16 cellular contexts compared by ENCODE assay signal in genomic region chr12:127588224-127588623, GRCh38.
A peak's percentile ranks its signal among the peaks of the same experiment; 100 is the strongest.
DNase-seq lines count a peak whose midpoint lies in the region; ATAC-seq and TF ChIP-seq lines count a peak whose summit lies in the region.
"Had no signal": no experiment of that assay in that cellular context is flagged by ENCODE, and none has a peak within 500 bp of the region (broad histone marks: within the 10 kb centered on the region; RNA-seq: fewer than 3 reads in every experiment).

No MANE protein-coding gene starts in this region.

- H3K36me3 ChIP-seq in colonic mucosa (no peaks in the 10 kb centered on the region), neural progenitor cell (no peaks in the 10 kb centered on the region)
- H3K36me3 ChIP-seq in CD4-positive, alpha-beta memory T cell (ENCODE audit: insufficient read depth, low read length) = no peaks in the 10 kb centered on the region

- ATAC-seq in T-helper 17 cell = no peak
- ATAC-seq: HCT116; naive thymus-derived CD4-positive, alpha-beta T cell had no signal

- no peak overlapping the region for H3K9ac ChIP-seq in colonic mucosa (ENCODE audit: low read depth in 2 of 2, low read length in 2 of 2)
- H3K9ac ChIP-seq in neural progenitor cell = no peak overlapping the region

- peak; percentile 59 for DNase-seq in AG20443 (ENCODE audit: low spot score)
- peak; percentile 20 for DNase-seq in LHCN-M2 (ENCODE audit: low read depth)
- peak; percentile 19 for DNase-seq in colonic mucosa
- peak; percentile 38 for DNase-seq in neural progenitor cell (ENCODE audit: low spot score)
- DNase-seq in hypothalamus (lab: John Stamatoyannopoulos, UW) = no peak
- no peak for DNase-seq in T-helper 17 cell
- no peak for DNase-seq in effector CD8-positive, alpha-beta T cell (lab: John Stamatoyannopoulos, UW)
- no peak for DNase-seq in CD4-positive, alpha-beta memory T cell
- DNase-seq: activated CD4-positive, CD25-positive, alpha-beta regulatory T cell treated with anti-CD3 and anti-CD28 coated beads, Interleukin-2, amount 50 U/mL, for 72 hours; activated T-cell treated with anti-CD3 and anti-CD28 coated beads, Interleukin-2, amount 50 U/mL, for 24 hours; CD4-positive, alpha-beta T cell; naive thymus-derived CD4-positive, alpha-beta T cell; NCI-H226; stimulated activated CD4-positive, alpha-beta T cell treated with anti-CD3 and anti-CD28 coated beads, Interleukin-4, amount 100 ng/mL, for 4 hours; stimulated activated naive CD4-positive, alpha-beta T cell had no signal

- intact Hi-C loops in colonic mucosa (cut with DNase I) = no loop called here
- intact Hi-C loops in CD4-positive, alpha-beta memory T cell (cut with micrococcal nuclease) = no loop called here

- H3K4me1 ChIP-seq in colonic mucosa = no peaks in the 10 kb centered on the region
- H3K4me1 ChIP-seq in neural progenitor cell = peaks cover 22% of the 10 kb centered on the region
- no peaks in the 10 kb centered on the region for H3K4me1 ChIP-seq in CD4-positive, alpha-beta memory T cell (ENCODE audit: insufficient read depth, low read length)

- H3K36me3 Mint-ChIP-seq in neural progenitor cell (no peaks in the 10 kb centered on the region), T-helper 17 cell (ENCODE audit: low read depth) (no peaks in the 10 kb centered on the region)
- H3K36me3 Mint-ChIP-seq in CD4-positive, alpha-beta memory T cell = no peaks in the 10 kb centered on the region
- H3K36me3 Mint-ChIP-seq: naive thymus-derived CD4-positive, alpha-beta T cell had no signal

- no peak overlapping the region for H3K27ac ChIP-seq in colonic mucosa
- no peak overlapping the region for H3K27ac ChIP-seq in neural progenitor cell
- H3K27ac ChIP-seq in CD4-positive, alpha-beta memory T cell (ENCODE audit: low read depth, low read length) = no peak overlapping the region

- POLR2A ChIA-PET in CD4-positive, alpha-beta memory T cell (lab: Charles Lee; ENCODE audit: partially characterized antibody) = no interaction called here

- H4K20me1 ChIP-seq in neural progenitor cell (ENCODE audit: low read depth) = no peaks in the 10 kb centered on the region

- no peak for TF ChIP-seq CTCF in colonic mucosa (IDR thresholded peaks at IDR 0.05)
- no peak for TF ChIP-seq CTCF in neural progenitor cell (IDR thresholded peaks at IDR 0.05)

- H3K9me3 ChIP-seq in colonic mucosa = no peaks in the 10 kb centered on the region
- no peaks in the 10 kb centered on the region for H3K9me3 ChIP-seq in neural progenitor cell (ENCODE audit: low read depth)
- H3K9me3 ChIP-seq in T-helper 17 cell (ENCODE audit: control insufficient read depth, low read length, poor library complexity, severe bottlenecking) = no peaks in the 10 kb centered on the region
- H3K9me3 ChIP-seq in CD4-positive, alpha-beta memory T cell (ENCODE audit: control insufficient read depth in 1 of 2, low read length in 2 of 2) = no peaks in the 10 kb centered on the region

- peaks cover 16% of the 10 kb centered on the region for H3K4me1 Mint-ChIP-seq in neural progenitor cell
- no peaks in the 10 kb centered on the region for H3K4me1 Mint-ChIP-seq in T-helper 17 cell
- no peaks in the 10 kb centered on the region for H3K4me1 Mint-ChIP-seq in CD4-positive, alpha-beta memory T cell
- H3K4me1 Mint-ChIP-seq: naive thymus-derived CD4-positive, alpha-beta T cell had no signal

- H3K4me3 Mint-ChIP-seq in neural progenitor cell (no peak overlapping the region), T-helper 17 cell (no peak overlapping the region)
- H3K4me3 Mint-ChIP-seq in CD4-positive, alpha-beta memory T cell = no peak overlapping the region
- H3K4me3 Mint-ChIP-seq: activated T-cell treated with anti-CD3 and anti-CD28 coated beads, Interleukin-2, amount 50 U/mL, for 24 hours; CD4-positive, alpha-beta T cell; naive thymus-derived CD4-positive, alpha-beta T cell had no signal

- no peaks in the 10 kb centered on the region for H3K79me2 ChIP-seq in neural progenitor cell (ENCODE audit: low read depth)

- H3K4me3 ChIP-seq in colonic mucosa = no peak overlapping the region
- no peak overlapping the region for H3K4me3 ChIP-seq in neural progenitor cell
- H3K4me3 ChIP-seq in CD4-positive, alpha-beta memory T cell (ENCODE audit: low read length in 2 of 2) = no peak overlapping the region

- CTCF ChIA-PET in CD4-positive, alpha-beta memory T cell (lab: Charles Lee; ENCODE audit: partially characterized antibody) = no interaction called here

- no peak overlapping the region for H2AFZ ChIP-seq in neural progenitor cell (replicated peaks)

- no peaks in the 10 kb centered on the region for H3K27me3 ChIP-seq in colonic mucosa
- H3K27me3 ChIP-seq in neural progenitor cell = no peaks in the 10 kb centered on the region
- H3K27me3 ChIP-seq in CD4-positive, alpha-beta memory T cell (ENCODE audit: insufficient read depth, low read length) = no peaks in the 10 kb centered on the region

- no peak overlapping the region for H3K4me2 ChIP-seq in neural progenitor cell

- no peak overlapping the region for H3K27ac Mint-ChIP-seq in neural progenitor cell
- no peak overlapping the region for H3K27ac Mint-ChIP-seq in T-helper 17 cell
- no peak overlapping the region for H3K27ac Mint-ChIP-seq in CD4-positive, alpha-beta memory T cell
- H3K27ac Mint-ChIP-seq: activated T-cell treated with anti-CD3 and anti-CD28 coated beads, Interleukin-2, amount 50 U/mL, for 24 hours; CD4-positive, alpha-beta T cell; naive thymus-derived CD4-positive, alpha-beta T cell had no signal

- H3K9me3 Mint-ChIP-seq in neural progenitor cell = peaks cover 7% of the 10 kb centered on the region
- peaks cover 0 to 9% (median under 1%) of the 10 kb centered on the region in 8 donors for H3K9me3 Mint-ChIP-seq in CD4-positive, alpha-beta memory T cell
- H3K9me3 Mint-ChIP-seq: CD4-positive, alpha-beta T cell had no signal

- peaks cover 7% of the 10 kb centered on the region for H3F3A ChIP-seq in neural progenitor cell (ENCODE audit: low read depth)

- H3K27me3 Mint-ChIP-seq in neural progenitor cell (ENCODE audit: insufficient read depth, low read depth) (peaks cover 3% of the 10 kb centered on the region), T-helper 17 cell (no peaks in the 10 kb centered on the region)
- H3K27me3 Mint-ChIP-seq in CD4-positive, alpha-beta memory T cell = peaks cover 3 to 4% of the 10 kb centered on the region in 2 donors
- H3K27me3 Mint-ChIP-seq: activated T-cell treated with anti-CD3 and anti-CD28 coated beads, Interleukin-2, amount 50 U/mL, for 24 hours; CD4-positive, alpha-beta T cell had no signal

Comparison
In these comparisons a context has a peak if more than half of its experiments do, and no peak if none do; other contexts are left out.
1. DNase-seq: peak in AG20443 (single experiment), LHCN-M2 (single experiment), colonic mucosa (single experiment) and neural progenitor cell (single experiment); none in hypothalamus (0 of 51), T-helper 17 cell (0 of 3), effector CD8-positive, alpha-beta T cell (single experiment) and CD4-positive, alpha-beta memory T cell (0 of 5).